Comparison of ENCODE assay signal across 8 cellular contexts in genomic region chr7:158973440-158973839, GRCh38.
DNase-seq lines count a peak whose midpoint lies in the region; ATAC-seq and TF ChIP-seq lines count a peak whose summit lies in the region.

No MANE protein-coding gene starts in this region.

- H3K27me3 Mint-ChIP-seq in CD4-positive, CD25-positive, alpha-beta regulatory T cell = no peaks in the 10 kb centered on the region
- peaks cover under 1% of the 10 kb centered on the region for H3K27me3 Mint-ChIP-seq in activated naive CD4-positive, alpha-beta T cell treated with anti-CD3 and anti-CD28 coated beads for 36 hours (ENCODE audit: low read depth)

- H3K27ac ChIP-seq in CD4-positive, CD25-positive, alpha-beta regulatory T cell (ENCODE audit: insufficient read depth, low read length, poor library complexity, severe bottlenecking) = no peak overlapping the region

- H3K4me1 Mint-ChIP-seq in CD4-positive, CD25-positive, alpha-beta regulatory T cell = peaks cover 6 to 23% (median 12%) of the 10 kb centered on the region in 4 donors
- H3K4me1 Mint-ChIP-seq in activated naive CD4-positive, alpha-beta T cell treated with anti-CD3 and anti-CD28 coated beads for 36 hours (ENCODE audit: low read depth) = peaks cover 22% of the 10 kb centered on the region

- H3K27me3 ChIP-seq in CD4-positive, CD25-positive, alpha-beta regulatory T cell (ENCODE audit: control insufficient read depth, insufficient read depth, low read length) = no peaks in the 10 kb centered on the region
- no peaks in the 10 kb centered on the region for H3K27me3 ChIP-seq in kidney epithelial cell (ENCODE audit: control insufficient read depth, insufficient read depth, low read length)

- H3K4me1 ChIP-seq in CD4-positive, CD25-positive, alpha-beta regulatory T cell (ENCODE audit: control insufficient read depth, insufficient read depth, low read length, poor library complexity, severe bottlenecking) = peaks cover 16% of the 10 kb centered on the region

- H3K4me3 Mint-ChIP-seq in CD4-positive, CD25-positive, alpha-beta regulatory T cell = no peak overlapping the region
- H3K4me3 Mint-ChIP-seq in activated naive CD4-positive, alpha-beta T cell treated with anti-CD3 and anti-CD28 coated beads for 36 hours = no peak overlapping the region

- peaks cover 0 to 3% of the 10 kb centered on the region in 2 experiments for H3K9me3 ChIP-seq in CD4-positive, CD25-positive, alpha-beta regulatory T cell (ENCODE audit: control insufficient read depth in 2 of 2, low read length in 2 of 2)

- no peak overlapping the region for H3K4me3 ChIP-seq in CD4-positive, CD25-positive, alpha-beta regulatory T cell (ENCODE audit: low read depth, low read length)
- no peak overlapping the region for H3K4me3 ChIP-seq in kidney epithelial cell (ENCODE audit: low read depth, low read length)

- peak in 2 of 3 donors; percentile 5 to 26 for DNase-seq in CD4-positive, CD25-positive, alpha-beta regulatory T cell
- peak; percentile 69 for DNase-seq in NCI-H1092 (lab: John Stamatoyannopoulos, UW)
- peak; percentile 61 for DNase-seq in activated naive CD4-positive, alpha-beta T cell treated with anti-CD3 and anti-CD28 coated beads for 36 hours
- DNase-seq in kidney epithelial cell (ENCODE audit: low read depth) = no peak
- no peak for DNase-seq in NCI-H1105 (lab: John Stamatoyannopoulos, UW)

- H3K36me3 ChIP-seq in CD4-positive, CD25-positive, alpha-beta regulatory T cell (ENCODE audit: control insufficient read depth, insufficient read depth, low read length) = no peaks in the 10 kb centered on the region
- H3K36me3 ChIP-seq in kidney epithelial cell (ENCODE audit: control insufficient read depth, insufficient read depth, low read length) = no peaks in the 10 kb centered on the region

- TF ChIP-seq CTCF in kidney epithelial cell (IDR thresholded peaks at IDR 0.05; ENCODE audit: insufficient read depth, low read length, poor library complexity, severe bottlenecking) = peak; percentile 17

- CTCF ChIA-PET in activated naive CD4-positive, alpha-beta T cell treated with anti-CD3 and anti-CD28 coated beads for 36 hours (lab: Charles Lee) = interaction anchor here (0.6 kb wide), 1 partner anchor 179 kb away, joined by 4 read pairs; no protein-coding TSS in a partner anchor

- H3K9me3 Mint-ChIP-seq in CD4-positive, CD25-positive, alpha-beta regulatory T cell = peaks cover 0 to 11% (median 0%) of the 10 kb centered on the region in 7 donors
- H3K9me3 Mint-ChIP-seq in activated naive CD4-positive, alpha-beta T cell treated with anti-CD3 and anti-CD28 coated beads for 36 hours = peaks cover 10% of the 10 kb centered on the region

- peak in 1 of 2 donors; percentile 21 for ATAC-seq in CD4-positive, CD25-positive, alpha-beta regulatory T cell (ENCODE audit: low read depth in 2 of 2)
- ATAC-seq in GM21381 (IDR thresholded peaks at IDR 0.05; ENCODE audit: unreplicated experiment) (no peak), HG02623 (IDR thresholded peaks at IDR 0.05; ENCODE audit: unreplicated experiment) (no peak), HG02938 (IDR thresholded peaks at IDR 0.05; ENCODE audit: unreplicated experiment) (no peak)

- intact Hi-C loops in activated naive CD4-positive, alpha-beta T cell treated with anti-CD3 and anti-CD28 coated beads for 36 hours (cut with micrococcal nuclease) = loop anchor here (1.0 kb wide), 1 partner anchor 144 kb away; the partner anchor contains the start of gene ESYT2

- H3K27ac Mint-ChIP-seq in CD4-positive, CD25-positive, alpha-beta regulatory T cell = no peak overlapping the region
- H3K27ac Mint-ChIP-seq in activated naive CD4-positive, alpha-beta T cell treated with anti-CD3 and anti-CD28 coated beads for 36 hours = no peak overlapping the region

- no peaks in the 10 kb centered on the region for H3K36me3 Mint-ChIP-seq in CD4-positive, CD25-positive, alpha-beta regulatory T cell
- H3K36me3 Mint-ChIP-seq in activated naive CD4-positive, alpha-beta T cell treated with anti-CD3 and anti-CD28 coated beads for 36 hours (ENCODE audit: low read depth) = no peaks in the 10 kb centered on the region

Comparison
In these comparisons a context has a peak if more than half of its experiments do, and no peak if none do; other contexts are left out.
1. DNase-seq: peak in CD4-positive, CD25-positive, alpha-beta regulatory T cell (2 of 3), NCI-H1092 (single experiment) and activated naive CD4-positive, alpha-beta T cell treated with anti-CD3 and anti-CD28 coated beads for 36 hours (single experiment); none in kidney epithelial cell (single experiment) and NCI-H1105 (single experiment).